1 cellular context compared by ENCODE assay signal in genomic region chr9:114612272-114612923, GRCh38.
TF ChIP-seq lines count a peak whose summit lies in the region.

No MANE protein-coding gene starts in this region.

TF ChIP-seq in GM23338, 12 proteins besides CTCF, POLR2A, EP300 and RAD21 (continued from another document):
- TF ChIP-seq ZNF462 (CRISPR knock-in tag; IDR thresholded peaks at IDR 0.05) = no peak
- TF ChIP-seq ETS1 (IDR thresholded peaks at IDR 0.05) = no peak
- no peak for TF ChIP-seq NANOG (IDR thresholded peaks at IDR 0.05; ENCODE audit: borderline replicate concordance)
- no peak for TF ChIP-seq STAT1 (IDR thresholded peaks at IDR 0.05; ENCODE audit: unreplicated experiment)
- TF ChIP-seq ZNF331 (CRISPR knock-in tag; IDR thresholded peaks at IDR 0.05; ENCODE audit: low read depth) = no peak
- TF ChIP-seq ZNF114 (CRISPR knock-in tag; IDR thresholded peaks at IDR 0.05) = no peak
